Comparison of ENCODE assay signal across 8 cellular contexts in genomic region chr6:37077459-37078296, GRCh38.
A peak's percentile ranks its signal among the peaks of the same experiment; 100 is the strongest.
DNase-seq lines count a peak whose midpoint lies in the region; ATAC-seq, FAIRE-seq and TF ChIP-seq lines count a peak whose summit lies in the region.

No MANE protein-coding gene starts in this region.

- ATAC-seq in pancreas (peak in 3 of 4 donors; percentile 43 to 59 (median 48)), HG02623 (IDR thresholded peaks at IDR 0.05; ENCODE audit: unreplicated experiment) (no peak), GM18861 (IDR thresholded peaks at IDR 0.05; ENCODE audit: unreplicated experiment) (no peak), GM18909 (IDR thresholded peaks at IDR 0.05; ENCODE audit: poor library complexity, unreplicated experiment) (no peak)

- TF ChIP-seq CTCF in BE2C (IDR thresholded peaks at IDR 0.05; ENCODE audit: low read depth, low read length): no peak
- no peak for TF ChIP-seq CTCF in adrenal gland (IDR thresholded peaks at IDR 0.05)
- no peak for TF ChIP-seq CTCF in cardiac muscle cell (IDR thresholded peaks at IDR 0.05; ENCODE audit: low read depth, low read length)
- TF ChIP-seq CTCF in pancreas (IDR thresholded peaks at IDR 0.05): no peak

- H3K36me3 ChIP-seq in BE2C: no peaks in the 10 kb centered on the region
- H3K36me3 ChIP-seq in adrenal gland (replicated peaks in 1 of 2): no peaks in the 10 kb centered on the region
- H3K36me3 ChIP-seq in cardiac muscle cell: no peaks in the 10 kb centered on the region
- no peaks in the 10 kb centered on the region for H3K36me3 ChIP-seq in pancreas

- no peak for FAIRE-seq in pancreas (lab: Jason Lieb, UNC)

- DNase-seq in BE2C (peak; percentile 85), adrenal gland (peak in 5 of 7 donors; percentile 43 to 81 (median 57)), cardiac muscle cell (ENCODE audit: low read depth in 1 of 2, low spot score in 1 of 2) (peak; percentile 35 to 98), pancreas (peak in 4 of 6 donors; percentile 23 to 63 (median 56)), NCI-H748 (lab: John Stamatoyannopoulos, UW; ENCODE audit: unreplicated experiment) (no peak)

- intact Hi-C loops in adrenal gland (cut with DNase I): no loop called here
- intact Hi-C loops in pancreas (cut with DNase I): no loop called here

- no peaks in the 10 kb centered on the region for H3K27me3 ChIP-seq in BE2C
- H3K27me3 ChIP-seq in adrenal gland: no peaks in the 10 kb centered on the region
- H3K27me3 ChIP-seq in cardiac muscle cell: no peaks in the 10 kb centered on the region
- H3K27me3 ChIP-seq in pancreas: no peaks in the 10 kb centered on the region

- peak overlapping the region in 1 of 5 donors; percentile 14 for H3K27ac ChIP-seq in adrenal gland
- H3K27ac ChIP-seq in cardiac muscle cell: no peak overlapping the region
- H3K27ac ChIP-seq in pancreas: no peak overlapping the region

- TF ChIP-seq POLR2A in adrenal gland (IDR thresholded peaks at IDR 0.05): no peak

- WGBS in adrenal gland, 4 donors: 61 to 76% (median 66%) methylated on average over 5 to 20 of the region's 20 CpGs
- WGBS in pancreas, 2 donors: 68 to 70% methylated on average over 20 of the region's 20 CpGs

- H3K9me3 ChIP-seq in BE2C (no peaks in the 10 kb centered on the region), adrenal gland (replicated peaks in 1 of 3) (no peaks in the 10 kb centered on the region), cardiac muscle cell (ENCODE audit: low read depth) (no peaks in the 10 kb centered on the region), pancreas (no peaks in the 10 kb centered on the region)

- peaks cover 4% of the 10 kb centered on the region for H3K4me1 ChIP-seq in BE2C
- H3K4me1 ChIP-seq in adrenal gland (replicated peaks in 1 of 2): peaks cover 1 to 2% of the 10 kb centered on the region in 2 donors
- peaks cover 3% of the 10 kb centered on the region for H3K4me1 ChIP-seq in cardiac muscle cell (ENCODE audit: low read depth)
- H3K4me1 ChIP-seq in pancreas: no peaks in the 10 kb centered on the region

- H3K4me3 ChIP-seq in BE2C (ENCODE audit: low read depth, low read length) (peak overlapping the region; percentile 27), adrenal gland (no peak overlapping the region), cardiac muscle cell (no peak overlapping the region), pancreas (no peak overlapping the region)

Comparison
In these comparisons a context has a peak if more than half of its experiments do, and no peak if none do; other contexts are left out.
1. ATAC-seq: peak in pancreas (3 of 4); none in HG02623 (single experiment), GM18861 (single experiment) and GM18909 (single experiment).